In genomic region chr2:52141076-52141475, GRCh38 we compare ENCODE assay signal across 20 cellular contexts.
"Had no signal": no experiment of that assay in that cellular context is flagged by ENCODE, and none has a peak within 500 bp of the region (broad histone marks: within the 10 kb centered on the region; RNA-seq: fewer than 3 reads in every experiment).

No MANE protein-coding gene starts in this region.

- H3K27me3 ChIP-seq: MG63 had no signal

- H3K36me3 ChIP-seq: MG63, SJSA1 had no signal

- H3K4me3 ChIP-seq: MG63, SJSA1, SK-N-MC had no signal

- H3K27ac ChIP-seq: HL-60, SJSA1, SK-N-MC had no signal

- H3K4me1 ChIP-seq: SJSA1 had no signal

- H3K9me3 ChIP-seq: MG63, SJSA1 had no signal

- DNase-seq: KBM-7, MG63, NCI-H1092, NCI-H1105 treated with DMSO at 0.1 percent for 48 hours, NCI-H1417 treated with DMSO at 0.1 percent for 48 hours, NCI-H146, NCI-H1694 treated with DMSO at 0.1 percent for 48 hours, NCI-H1930, NCI-H2081, NCI-H2107, NCI-H2227 treated with DMSO at 0.1 percent for 48 hours, NCI-H524, NCI-H526 treated with DMSO at 0.1 percent for 48 hours, NCI-H774, Right ventricle myocardium superior, RPMI8226, SIG-M5 had no signal
